In the genomic region with DNA sequence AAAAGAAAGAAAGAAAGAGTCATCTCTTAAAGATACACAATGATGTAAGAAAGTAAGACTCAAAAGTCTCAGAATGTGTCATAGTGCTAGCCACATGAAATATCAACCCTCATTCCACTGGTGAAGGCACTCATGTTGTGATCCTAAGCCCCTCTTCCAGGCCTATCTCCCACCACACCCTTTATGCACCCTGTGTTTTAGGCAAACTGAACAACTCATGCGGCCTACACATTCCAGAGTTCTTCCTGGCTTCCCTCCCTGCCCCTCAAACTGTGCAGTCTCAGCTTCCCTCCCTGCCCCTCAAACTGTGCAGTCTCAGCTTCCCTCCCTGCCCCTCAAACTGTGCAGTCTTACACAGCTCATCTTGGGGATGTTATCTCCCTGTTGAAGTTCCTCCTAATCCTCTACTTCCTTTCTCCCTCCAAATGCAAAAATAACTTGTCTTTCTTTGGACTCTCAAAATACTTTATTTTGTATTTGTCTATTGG, we compare ENCODE assay signal across 14 cellular contexts.
A peak's percentile ranks its signal among the peaks of the same experiment; 100 is the strongest.
DNase-seq lines count a peak whose midpoint lies in the region; ATAC-seq and TF ChIP-seq lines count a peak whose summit lies in the region.
"Had no signal": no experiment of that assay in that cellular context is flagged by ENCODE, and none has a peak within 500 bp of the region (broad histone marks: within the 10 kb centered on the region; RNA-seq: fewer than 3 reads in every experiment).

No MANE protein-coding gene starts in this region.

- CTCF ChIA-PET in activated CD8-positive, alpha-beta T cell treated with anti-CD3 and anti-CD28 coated beads for 36 hours (lab: Charles Lee): no interaction called here
- CTCF ChIA-PET in activated CD8-positive, alpha-beta T cell treated with anti-CD3 and anti-CD28 coated beads, Interleukin-2, amount 10 ng/mL, durations not matched to agents 7 days and 5 days (lab: Charles Lee): no interaction called here

- POLR2A ChIA-PET in activated CD8-positive, alpha-beta T cell treated with anti-CD3 and anti-CD28 coated beads for 36 hours (lab: Charles Lee): no interaction called here
- POLR2A ChIA-PET in activated CD8-positive, alpha-beta T cell treated with anti-CD3 and anti-CD28 coated beads, Interleukin-2, amount 10 ng/mL, durations not matched to agents 7 days and 5 days (lab: Charles Lee): no interaction called here

- no peak for DNase-seq in activated CD8-positive, alpha-beta T cell treated with anti-CD3 and anti-CD28 coated beads for 36 hours
- DNase-seq in activated CD8-positive, alpha-beta T cell treated with anti-CD3 and anti-CD28 coated beads, Interleukin-2, amount 10 ng/mL, durations not matched to agents 7 days and 5 days: no peak
- DNase-seq in NCI-H226 (peak; percentile 12), fibroblast of mammary gland (ENCODE audit: low read depth) (peak; percentile 53), spleen (no peak), SK-N-DZ (ENCODE audit: low spot score) (no peak), glomerular visceral epithelial cell (ENCODE audit: extremely low spot score) (no peak)
- DNase-seq: ACHN; Caco-2; left ventricle myocardium superior; MM.1S; stimulated activated naive CD4-positive, alpha-beta T cell had no signal

- H3K4me3 ChIP-seq in fibroblast of mammary gland (ENCODE audit: control insufficient read depth, low read depth, low read length): no peak overlapping the region
- H3K4me3 ChIP-seq in spleen: no peak overlapping the region

- H3K4me1 Mint-ChIP-seq in activated CD8-positive, alpha-beta T cell treated with anti-CD3 and anti-CD28 coated beads for 36 hours (ENCODE audit: low read depth): peaks cover 10% of the 10 kb centered on the region
- peaks cover 3% of the 10 kb centered on the region for H3K4me1 Mint-ChIP-seq in activated CD8-positive, alpha-beta T cell treated with anti-CD3 and anti-CD28 coated beads, Interleukin-2, amount 10 ng/mL, durations not matched to agents 7 days and 5 days (ENCODE audit: low read depth)

- peak overlapping the region in 5 of 8 donors; percentile 43 to 77 (median 51) for H3K27ac ChIP-seq in spleen

- H3K27ac Mint-ChIP-seq in activated CD8-positive, alpha-beta T cell treated with anti-CD3 and anti-CD28 coated beads for 36 hours: no peak overlapping the region
- H3K27ac Mint-ChIP-seq in activated CD8-positive, alpha-beta T cell treated with anti-CD3 and anti-CD28 coated beads, Interleukin-2, amount 10 ng/mL, durations not matched to agents 7 days and 5 days: no peak overlapping the region
- H3K27ac Mint-ChIP-seq: activated T-helper 2 cell treated with anti-CD3 and anti-CD28 coated beads, Interferon-gamma antibody, Interleukin-2, Interleukin-4, amounts not matched to agents 10 μg/mL and 5 μg/mL and 100 μg/mL, durations not matched to agents 14 hours and 24 hours and 36 hours had no signal

- H3K9me3 ChIP-seq in spleen: no peaks in the 10 kb centered on the region
- H3K9me3 ChIP-seq: Caco-2 had no signal

- H3K36me3 Mint-ChIP-seq in activated CD8-positive, alpha-beta T cell treated with anti-CD3 and anti-CD28 coated beads for 36 hours (ENCODE audit: low read depth): no peaks in the 10 kb centered on the region
- H3K36me3 Mint-ChIP-seq in activated CD8-positive, alpha-beta T cell treated with anti-CD3 and anti-CD28 coated beads, Interleukin-2, amount 10 ng/mL, durations not matched to agents 7 days and 5 days (ENCODE audit: low read depth): no peaks in the 10 kb centered on the region

- peaks cover 0 to 41% (median 14%) of the 10 kb centered on the region in 6 donors for H3K4me1 ChIP-seq in spleen

- H3K27me3 ChIP-seq in spleen (replicated peaks in 1 of 7): no peaks in the 10 kb centered on the region

- no peak for TF ChIP-seq CTCF in activated CD8-positive, alpha-beta T cell treated with anti-CD3 and anti-CD28 coated beads for 36 hours (IDR thresholded peaks at IDR 0.05)
- TF ChIP-seq CTCF in fibroblast of mammary gland (conservative IDR thresholded peaks at IDR 0.05; ENCODE audit: control insufficient read depth, insufficient read depth, low read depth, low read length): no peak
- TF ChIP-seq CTCF in spleen (IDR thresholded peaks at IDR 0.05 in 8 of 11, conservative IDR thresholded peaks at IDR 0.05 in 3 of 11): no peak

- peak; percentile 42 for ATAC-seq in activated CD8-positive, alpha-beta T cell treated with anti-CD3 and anti-CD28 coated beads for 36 hours
- ATAC-seq in activated CD8-positive, alpha-beta T cell treated with anti-CD3 and anti-CD28 coated beads, Interleukin-2, amount 10 ng/mL, durations not matched to agents 7 days and 5 days: no peak
- no peak for ATAC-seq in HG03565 (IDR thresholded peaks at IDR 0.05; ENCODE audit: unreplicated experiment)
- ATAC-seq: left ventricle myocardium superior had no signal

- no peak overlapping the region for H3K4me3 Mint-ChIP-seq in activated CD8-positive, alpha-beta T cell treated with anti-CD3 and anti-CD28 coated beads for 36 hours
- H3K4me3 Mint-ChIP-seq in activated CD8-positive, alpha-beta T cell treated with anti-CD3 and anti-CD28 coated beads, Interleukin-2, amount 10 ng/mL, durations not matched to agents 7 days and 5 days: no peak overlapping the region

- no peak for TF ChIP-seq POLR2A in spleen (IDR thresholded peaks at IDR 0.05)

- intact Hi-C loops in activated CD8-positive, alpha-beta T cell treated with anti-CD3 and anti-CD28 coated beads for 36 hours (cut with micrococcal nuclease): no loop called here
- intact Hi-C loops in spleen (cut with DNase I; ENCODE audit: low total_unique reads): no loop called here

- H3K36me3 ChIP-seq in spleen: no peaks in the 10 kb centered on the region

- H3K9me3 Mint-ChIP-seq in activated CD8-positive, alpha-beta T cell treated with anti-CD3 and anti-CD28 coated beads for 36 hours: no peaks in the 10 kb centered on the region
- H3K9me3 Mint-ChIP-seq in activated CD8-positive, alpha-beta T cell treated with anti-CD3 and anti-CD28 coated beads, Interleukin-2, amount 10 ng/mL, durations not matched to agents 7 days and 5 days (ENCODE audit: insufficient read depth): no peaks in the 10 kb centered on the region

- 56 to 86% (median 74%) methylated on average over 1 of the region's 1 CpG for WGBS in spleen, 5 donors

- H3K27me3 Mint-ChIP-seq in activated CD8-positive, alpha-beta T cell treated with anti-CD3 and anti-CD28 coated beads for 36 hours: peaks cover 3% of the 10 kb centered on the region
- peaks cover 8% of the 10 kb centered on the region for H3K27me3 Mint-ChIP-seq in activated CD8-positive, alpha-beta T cell treated with anti-CD3 and anti-CD28 coated beads, Interleukin-2, amount 10 ng/mL, durations not matched to agents 7 days and 5 days (ENCODE audit: low read depth)

Comparison
In these comparisons a context has a peak if more than half of its experiments do, and no peak if none do; other contexts are left out.
1. DNase-seq: peak in NCI-H226 (single experiment) and fibroblast of mammary gland (single experiment); none in activated CD8-positive, alpha-beta T cell treated with anti-CD3 and anti-CD28 coated beads for 36 hours (single experiment), activated CD8-positive, alpha-beta T cell treated with anti-CD3 and anti-CD28 coated beads, Interleukin-2, amount 10 ng/mL, durations not matched to agents 7 days and 5 days (single experiment), spleen (single experiment), SK-N-DZ (single experiment) and glomerular visceral epithelial cell (single experiment).